1 cellular context compared by ENCODE assay signal in the genomic region with DNA sequence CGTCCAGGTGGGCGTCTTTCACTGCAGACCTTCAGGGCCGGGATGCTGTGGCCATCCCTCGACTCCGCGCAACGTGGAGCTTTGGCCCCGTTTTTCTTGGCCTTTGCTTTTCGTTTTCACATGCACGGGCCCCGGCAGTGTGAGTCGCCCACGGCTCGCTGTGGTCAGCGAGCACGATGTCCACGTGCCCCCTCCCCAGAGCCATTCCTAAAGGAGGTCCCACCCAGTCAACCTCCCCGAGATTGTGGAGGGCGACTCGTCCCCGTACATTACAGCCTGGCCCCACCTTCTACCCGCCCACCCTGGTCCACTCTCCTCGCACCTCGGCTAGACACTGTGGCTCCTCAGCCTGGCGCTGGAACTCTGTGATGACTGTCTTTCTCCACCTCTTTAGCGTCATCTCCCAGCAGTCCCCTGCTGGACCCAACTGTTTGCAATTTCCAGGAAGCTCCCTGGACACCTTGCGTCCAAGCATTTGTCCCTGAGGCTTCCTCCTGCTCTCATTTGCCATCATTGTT.
A peak's percentile ranks its signal among the peaks of the same experiment; 100 is the strongest.
TF ChIP-seq lines count a peak whose summit lies in the region.

No MANE protein-coding gene starts in this region.

TF ChIP-seq in IMR-90, 13 proteins besides CTCF, POLR2A, EP300 and RAD21:
- TF ChIP-seq SMC3 (IDR thresholded peaks at IDR 0.05; ENCODE audit: low read depth, low read length), result no peak
- TF ChIP-seq, protein P1, sequence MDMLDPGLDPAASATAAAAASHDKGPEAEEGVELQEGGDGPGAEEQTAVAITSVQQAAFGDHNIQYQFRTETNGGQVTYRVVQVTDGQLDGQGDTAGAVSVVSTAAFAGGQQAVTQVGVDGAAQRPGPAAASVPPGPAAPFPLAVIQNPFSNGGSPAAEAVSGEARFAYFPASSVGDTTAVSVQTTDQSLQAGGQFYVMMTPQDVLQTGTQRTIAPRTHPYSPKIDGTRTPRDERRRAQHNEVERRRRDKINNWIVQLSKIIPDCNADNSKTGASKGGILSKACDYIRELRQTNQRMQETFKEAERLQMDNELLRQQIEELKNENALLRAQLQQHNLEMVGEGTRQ (IDR thresholded peaks at IDR 0.05; ENCODE audit: low read depth, low read length), result peak; percentile 40; the same call in 1 of the 2 replicates
